ENCODE assay signal across 18 cellular contexts in the genomic region with DNA sequence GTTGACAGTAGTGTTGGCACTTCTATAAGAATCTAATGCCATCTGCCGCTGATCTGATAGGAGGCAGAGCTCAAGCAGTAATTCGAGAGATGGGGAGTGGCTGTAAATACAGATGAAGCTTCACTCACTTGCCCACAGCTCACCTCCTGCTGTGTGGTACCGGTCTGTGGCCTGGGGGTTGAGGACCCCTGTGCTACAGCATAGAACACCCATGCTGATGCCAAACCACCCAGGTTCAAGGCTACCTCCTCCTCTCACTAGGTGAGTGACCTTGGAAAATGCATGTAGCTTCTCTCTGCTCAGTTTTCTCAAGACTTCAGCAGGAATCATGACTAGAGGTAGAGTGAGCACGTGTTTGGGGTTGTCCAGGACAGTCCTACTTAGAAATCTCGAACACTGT.
"Had no signal": no experiment of that assay in that cellular context is flagged by ENCODE, and none has a peak within 500 bp of the region (broad histone marks: within the 10 kb centered on the region; RNA-seq: fewer than 3 reads in every experiment).

No MANE protein-coding gene starts in this region.

- H3K4me3 Mint-ChIP-seq: dendritic cell treated with granulocyte-macrophage colony-stimulating factor and Interleukin-4, amounts not matched to agents 40 ng/mL and 50 ng/mL, for 4 days; naive thymus-derived CD4-positive, alpha-beta T cell; nephron progenitor cell; stimulated activated memory B cell treated with anti-CD40 and anti-IgM and Interleukin-4, amounts not matched to agents 10 μg/mL and 1 μg/mL and 100 μg/mL, for 72 hours; stimulated activated naive CD8-positive, alpha-beta T cell treated with anti-CD3 and anti-CD28 coated beads, Interleukin-15, Interleukin-2, amounts not matched to agents 100 ng/mL and 50 ng/mL, for 24 hours had no signal

- H3K4me3 ChIP-seq: heart right ventricle, psoas muscle, right lobe of liver, tibial artery, upper lobe of left lung had no signal

- H3K27me3 ChIP-seq: right lobe of liver, upper lobe of left lung had no signal

- H3K9me3 ChIP-seq: heart right ventricle, psoas muscle, right lobe of liver, tibial artery, upper lobe of left lung had no signal

- H3K36me3 ChIP-seq: heart right ventricle, right lobe of liver, tibial artery, upper lobe of left lung had no signal

- H3K9ac ChIP-seq: parathyroid adenoma had no signal

- H3K27ac ChIP-seq: heart right ventricle, parathyroid adenoma, psoas muscle, right lobe of liver, tibial artery, upper lobe of left lung had no signal

- H3K4me1 Mint-ChIP-seq: naive thymus-derived CD4-positive, alpha-beta T cell; stimulated activated memory B cell treated with anti-CD40 and anti-IgM and Interleukin-4, amounts not matched to agents 10 μg/mL and 1 μg/mL and 100 μg/mL, for 72 hours had no signal

- DNase-seq: erythroblast; foreskin melanocyte; heart right ventricle; hypothalamus; kidney glomerular epithelial cell; mammary epithelial cell; naive thymus-derived CD4-positive, alpha-beta T cell; nephron progenitor cell; psoas muscle; retina; right lobe of liver; stimulated activated CD4-positive, alpha-beta T cell treated with anti-CD3 and anti-CD28 coated beads, Interleukin-4, amount 100 ng/mL, for 24 hours; tibial artery; upper lobe of left lung had no signal

- H3K36me3 Mint-ChIP-seq: naive thymus-derived CD4-positive, alpha-beta T cell; stimulated activated memory B cell treated with anti-CD40 and anti-IgM and Interleukin-4, amounts not matched to agents 10 μg/mL and 1 μg/mL and 100 μg/mL, for 72 hours had no signal

- H3K9me3 Mint-ChIP-seq: dendritic cell treated with granulocyte-macrophage colony-stimulating factor and Interleukin-4, amounts not matched to agents 40 ng/mL and 50 ng/mL, for 4 days; naive thymus-derived CD4-positive, alpha-beta T cell; stimulated activated memory B cell treated with anti-CD40 and anti-IgM and Interleukin-4, amounts not matched to agents 10 μg/mL and 1 μg/mL and 100 μg/mL, for 72 hours; stimulated activated naive CD8-positive, alpha-beta T cell treated with anti-CD3 and anti-CD28 coated beads, Interleukin-15, Interleukin-2, amounts not matched to agents 100 ng/mL and 50 ng/mL, for 24 hours had no signal

- H3K27ac Mint-ChIP-seq: dendritic cell treated with granulocyte-macrophage colony-stimulating factor and Interleukin-4, amounts not matched to agents 40 ng/mL and 50 ng/mL, for 4 days; naive thymus-derived CD4-positive, alpha-beta T cell; nephron progenitor cell; stimulated activated memory B cell treated with anti-CD40 and anti-IgM and Interleukin-4, amounts not matched to agents 10 μg/mL and 1 μg/mL and 100 μg/mL, for 72 hours; stimulated activated naive CD8-positive, alpha-beta T cell treated with anti-CD3 and anti-CD28 coated beads, Interleukin-15, Interleukin-2, amounts not matched to agents 100 ng/mL and 50 ng/mL, for 24 hours had no signal

- H3K4me1 ChIP-seq: heart right ventricle, parathyroid adenoma, psoas muscle, right lobe of liver, tibial artery, upper lobe of left lung had no signal

- H3K27me3 Mint-ChIP-seq: dendritic cell treated with granulocyte-macrophage colony-stimulating factor and Interleukin-4, amounts not matched to agents 40 ng/mL and 50 ng/mL, for 4 days had no signal
